7 cellular contexts compared by ENCODE assay signal in genomic region chr7:13593854-13594253, GRCh38.
"Had no signal": no experiment of that assay in that cellular context is flagged by ENCODE, and none has a peak within 500 bp of the region (broad histone marks: within the 10 kb centered on the region; RNA-seq: fewer than 3 reads in every experiment).

No MANE protein-coding gene starts in this region.

- H3K4me3 ChIP-seq: GM12878 had no signal

- FAIRE-seq: GM12878, GM12891, GM12892, GM18507, GM19239 had no signal

- DNase-seq: GDM1, GF-D8 had no signal

- ATAC-seq: GM12878 had no signal
